ENCODE assay signal across 9 cellular contexts in the genomic region with DNA sequence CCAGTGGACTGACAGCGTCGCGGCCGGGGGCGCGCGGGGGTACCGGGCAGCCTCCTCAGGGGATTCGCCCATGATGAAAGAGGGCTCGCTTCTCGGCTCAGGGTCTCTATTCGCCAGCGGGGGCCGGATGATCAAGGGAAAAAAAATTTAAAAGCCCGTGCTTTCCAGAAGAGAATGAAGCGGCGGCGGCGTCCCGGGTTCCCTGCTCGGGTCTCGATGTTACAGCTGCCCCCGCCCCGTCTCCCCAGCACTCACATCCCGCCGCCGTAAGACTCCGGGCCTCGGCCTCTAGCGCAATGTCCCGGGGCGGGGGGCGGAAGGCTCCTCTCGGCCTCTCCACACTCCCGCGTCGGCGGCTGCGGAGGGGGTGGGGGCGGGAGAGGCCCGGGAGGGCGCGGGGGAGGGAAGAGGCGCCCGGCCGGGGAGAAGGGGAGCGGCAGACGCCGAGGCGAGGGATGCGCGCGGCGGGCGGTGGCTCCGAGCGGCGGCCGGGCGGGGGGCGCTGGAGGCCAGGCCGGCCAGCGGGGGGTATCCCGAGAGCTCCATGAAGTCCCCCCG. TPM values are rescaled to one million over a fixed set of nuclear protein-coding genes. Genes with fewer than 3 reads are reported as not detected.
DNase-seq lines count a peak whose midpoint lies in the region; ATAC-seq and TF ChIP-seq lines count a peak whose summit lies in the region.
"Had no signal": no experiment of that assay in that cellular context is flagged by ENCODE, and none has a peak within 500 bp of the region (broad histone marks: within the 10 kb centered on the region; RNA-seq: fewer than 3 reads in every experiment).

No MANE protein-coding gene starts in this region.

- H3K36me3 Mint-ChIP-seq in activated CD8-positive, alpha-beta T cell treated with anti-CD3 and anti-CD28 coated beads, Interleukin-2, amount 10 ng/mL, durations not matched to agents 7 days and 5 days (ENCODE audit: low read depth), result no peaks in the 10 kb centered on the region

- no peaks in the 10 kb centered on the region for H3K79me2 ChIP-seq in GM23248 (ENCODE audit: insufficient read depth)

- H3K9me3 Mint-ChIP-seq in activated CD8-positive, alpha-beta T cell treated with anti-CD3 and anti-CD28 coated beads, Interleukin-2, amount 10 ng/mL, durations not matched to agents 7 days and 5 days (ENCODE audit: insufficient read depth), result no peaks in the 10 kb centered on the region

- H3K4me3 ChIP-seq in GM23248 (peak overlapping the region; percentile 69), gastroesophageal sphincter (peak overlapping the region; percentile 56 to 73), rectal smooth muscle tissue (ENCODE audit: low read length) (peak overlapping the region; percentile 65)

- no peak for TF ChIP-seq POLR2A in gastroesophageal sphincter (IDR thresholded peaks at IDR 0.05)

- no peak for TF ChIP-seq EP300 in gastroesophageal sphincter (IDR thresholded peaks at IDR 0.05)

- peak overlapping the region; percentile 38 for H3K4me3 Mint-ChIP-seq in activated CD8-positive, alpha-beta T cell treated with anti-CD3 and anti-CD28 coated beads, Interleukin-2, amount 10 ng/mL, durations not matched to agents 7 days and 5 days

- no peak for TF ChIP-seq CTCF in gastroesophageal sphincter (IDR thresholded peaks at IDR 0.05)

- no peaks in the 10 kb centered on the region for H3K9me2 ChIP-seq in GM23248 (ENCODE audit: insufficient read depth)

- CTCF ChIA-PET in activated CD8-positive, alpha-beta T cell treated with anti-CD3 and anti-CD28 coated beads, Interleukin-2, amount 10 ng/mL, durations not matched to agents 7 days and 5 days (lab: Charles Lee), result interaction anchor here (1.0 kb wide), 1 partner anchor 28 kb away, joined by 3 read pairs; no protein-coding TSS in a partner anchor

- H3F3A ChIP-seq in GM23248 (ENCODE audit: insufficient read depth), result no peaks in the 10 kb centered on the region

- no peaks in the 10 kb centered on the region for H3K36me3 ChIP-seq in GM23248 (ENCODE audit: low read depth)
- H3K36me3 ChIP-seq in gastroesophageal sphincter, result no peaks in the 10 kb centered on the region
- no peaks in the 10 kb centered on the region for H3K36me3 ChIP-seq in rectal smooth muscle tissue (ENCODE audit: control insufficient read depth, insufficient read depth, low read length)

- H3K4me1 ChIP-seq in GM23248 (ENCODE audit: insufficient read depth), result peaks cover 7% of the 10 kb centered on the region; the same call in 1 of the 2 replicates
- H3K4me1 ChIP-seq in gastroesophageal sphincter, result peaks cover 0 to 67% (median 14%) of the 10 kb centered on the region in 3 donors
- H3K4me1 ChIP-seq in rectal smooth muscle tissue (ENCODE audit: control insufficient read depth, insufficient read depth, low read length), result peaks cover 6% of the 10 kb centered on the region

- H3K27ac Mint-ChIP-seq in activated CD8-positive, alpha-beta T cell treated with anti-CD3 and anti-CD28 coated beads, Interleukin-2, amount 10 ng/mL, durations not matched to agents 7 days and 5 days, result no peak overlapping the region

- H3K27ac ChIP-seq in GM23248 (no peak overlapping the region), gastroesophageal sphincter (peak overlapping the region; percentile 40 to 92 (median 87)), rectal smooth muscle tissue (ENCODE audit: low read depth, low read length) (peak overlapping the region; percentile 32)

- WGBS in GM23248 (ENCODE audit: low coverage in 1 of 2, low lambda C conversion rate in 2 of 2, missing lambda C conversion rate in 2 of 2), 2 experiments, result 2 to 3% methylated on average over 22 to 64 of the region's 65 CpGs
- 0% methylated on average over 14 of the region's 65 CpGs; no CpG with 5 or more reads in 1 of the 2 donors for WGBS in gastroesophageal sphincter (ENCODE audit: low coverage in 1 of 2), 2 donors

- peak overlapping the region; percentile 73 for H2AFZ ChIP-seq in GM23248

- H3K27me3 Mint-ChIP-seq in activated CD8-positive, alpha-beta T cell treated with anti-CD3 and anti-CD28 coated beads, Interleukin-2, amount 10 ng/mL, durations not matched to agents 7 days and 5 days (ENCODE audit: low read depth), result peaks cover 59% of the 10 kb centered on the region

- in situ Hi-C loops in GM23248 (cut with MboI), result no loop called here

- peaks cover 25% of the 10 kb centered on the region; the same call in 1 of the 2 replicates for H3K27me3 ChIP-seq in GM23248 (replicated peaks; ENCODE audit: insufficient read depth)
- H3K27me3 ChIP-seq in gastroesophageal sphincter, result peaks cover 27% of the 10 kb centered on the region
- peaks cover 8% of the 10 kb centered on the region for H3K27me3 ChIP-seq in rectal smooth muscle tissue (ENCODE audit: control insufficient read depth, insufficient read depth, low read length)

- POLR2A ChIA-PET in activated CD8-positive, alpha-beta T cell treated with anti-CD3 and anti-CD28 coated beads, Interleukin-2, amount 10 ng/mL, durations not matched to agents 7 days and 5 days (lab: Charles Lee), result no interaction called here

- peak overlapping the region; percentile 57 for H3K4me2 ChIP-seq in GM23248 (ENCODE audit: unreplicated experiment)

- no peaks in the 10 kb centered on the region for H4K20me1 ChIP-seq in GM23248 (ENCODE audit: insufficient read depth)

- DNase-seq in GM23248 (peak; percentile 48), DMS153 treated with DMSO at 0.1 percent for 48 hours (lab: John Stamatoyannopoulos, UW; ENCODE audit: unreplicated experiment) (no peak)
- no peak for DNase-seq in activated CD8-positive, alpha-beta T cell treated with anti-CD3 and anti-CD28 coated beads, Interleukin-2, amount 10 ng/mL, durations not matched to agents 7 days and 5 days

- H3K9me3 ChIP-seq in GM23248 (ENCODE audit: low read depth) (no peaks in the 10 kb centered on the region), gastroesophageal sphincter (no peaks in the 10 kb centered on the region)

- peaks cover 6% of the 10 kb centered on the region for H3K4me1 Mint-ChIP-seq in activated CD8-positive, alpha-beta T cell treated with anti-CD3 and anti-CD28 coated beads, Interleukin-2, amount 10 ng/mL, durations not matched to agents 7 days and 5 days (ENCODE audit: low read depth)

- ATAC-seq in activated CD8-positive, alpha-beta T cell treated with anti-CD3 and anti-CD28 coated beads, Interleukin-2, amount 10 ng/mL, durations not matched to agents 7 days and 5 days, result no peak
- ATAC-seq in gastroesophageal sphincter (peak; percentile 66), GM19395 (IDR thresholded peaks at IDR 0.05; ENCODE audit: unreplicated experiment) (no peak), GM19023 (IDR thresholded peaks at IDR 0.05; ENCODE audit: unreplicated experiment) (no peak), HG03039 (IDR thresholded peaks at IDR 0.05; ENCODE audit: unreplicated experiment) (no peak)

- H3K9ac ChIP-seq in GM23248, result peak overlapping the region; percentile 34; the same call in 1 of the 2 replicates
- H3K9ac ChIP-seq in rectal smooth muscle tissue (ENCODE audit: low read length), result no peak overlapping the region

RNA-seq across cellular contexts. Expression of gene PTH1R, which starts 4.4 kb away (rescaled TPM):
- 1.3 TPM in 1 of 2 replicates, not detected in the other for total RNA-seq in GM23248 (2014; rRNA removed; shearing (Covaris generic))
- 0.37 and 0.60 TPM in 2 replicates for polyA plus RNA-seq in GM23248 (2016; fragmentation: Nextera tagmentation; extraction: Ambion mirVana)
- total RNA-seq in activated CD8-positive, alpha-beta T cell treated with anti-CD3 and anti-CD28 coated beads, Interleukin-2, amount 10 ng/mL, durations not matched to agents 7 days and 5 days, result not detected
- total RNA-seq in gastroesophageal sphincter, result 10 to 100 TPM in 3 of 4 donors, 1 to 10 TPM in 1; 7.8 to 18.5 (median 14.5) TPM
- total RNA-seq: glomerular endothelial cell had no signal

RNA-seq across cellular contexts. Expression of gene MYL3, which starts 18.7 kb away (rescaled TPM):
- not detected in 2 replicates for total RNA-seq in GM23248 (2014; rRNA removed; shearing (Covaris generic))
- 0.68 TPM in 1 of 2 replicates, not detected in the other for polyA plus RNA-seq in GM23248 (2016; fragmentation: Nextera tagmentation; extraction: Ambion mirVana)
- total RNA-seq in activated CD8-positive, alpha-beta T cell treated with anti-CD3 and anti-CD28 coated beads, Interleukin-2, amount 10 ng/mL, durations not matched to agents 7 days and 5 days, result not detected
- 1 to 10 TPM; 2.6 to 5.3 (median 4.2) TPM for total RNA-seq in gastroesophageal sphincter
- total RNA-seq: glomerular endothelial cell had no signal
